Comparison of ENCODE assay signal across 8 cellular contexts in the genomic region with DNA sequence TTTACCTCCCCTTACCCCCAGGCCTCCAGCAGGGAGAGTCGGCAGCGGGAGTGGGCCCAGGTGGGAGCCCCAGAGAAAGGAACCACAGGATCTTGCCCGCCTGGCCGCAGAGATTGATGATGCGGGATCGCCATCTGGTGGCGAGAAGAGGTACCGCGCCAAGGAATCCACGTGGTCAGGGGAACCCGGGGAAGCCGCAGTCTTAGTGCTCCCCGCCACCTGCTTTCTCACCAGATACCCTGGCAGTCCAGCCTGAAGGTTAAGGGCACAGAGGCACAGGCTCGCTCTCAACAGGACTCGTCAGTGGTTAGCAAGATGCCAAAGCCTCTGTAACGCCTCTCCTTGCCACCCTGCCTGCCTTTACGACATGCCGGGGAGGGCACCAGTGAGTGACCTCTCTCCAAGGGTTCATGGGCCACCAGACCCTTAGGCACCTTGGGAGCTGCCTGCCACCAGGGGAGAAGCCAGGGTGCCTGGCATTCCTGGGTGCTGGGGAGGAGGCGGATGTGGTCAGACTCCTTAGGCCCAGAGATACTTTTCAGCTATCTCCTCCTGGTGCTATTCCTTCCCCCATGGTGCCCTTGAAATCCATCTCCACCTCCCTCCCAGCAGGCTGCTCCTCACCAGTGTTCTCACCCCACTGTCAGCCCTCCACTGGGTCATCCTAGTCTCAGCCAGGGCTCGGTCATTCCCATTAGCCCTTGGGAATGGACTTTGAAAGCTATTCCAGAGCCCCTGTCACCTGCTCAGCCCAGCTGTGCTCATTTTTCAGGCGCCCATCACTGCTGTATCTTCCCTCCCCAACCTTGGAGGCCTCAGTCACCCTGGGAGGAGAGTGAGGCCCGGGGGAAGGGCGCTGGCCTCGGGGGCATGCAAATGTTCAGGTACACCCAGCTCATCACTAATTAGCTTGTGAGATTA. TPM values are rescaled to one million over a fixed set of nuclear protein-coding genes. Genes with fewer than 3 reads are reported as not detected.
DNase-seq lines count a peak whose midpoint lies in the region; ATAC-seq and TF ChIP-seq lines count a peak whose summit lies in the region.

No MANE protein-coding gene starts in this region.

- intact Hi-C loops in CD8-positive, alpha-beta T cell (cut with DNase I, micrococcal nuclease): loop anchor here (1.0 to 5.0 kb wide), 4 partner anchors 40 to 204 kb away; no protein-coding TSS in a partner anchor

- in situ Hi-C loops in brain microvascular endothelial cell (cut with HindIII; ENCODE audit: low pct_ligation_motif_present, low sequenced_read_pairs): loop anchor here (5.0 kb wide), 1 partner anchor 44 kb away; no protein-coding TSS in a partner anchor

- no peak overlapping the region for H3K4me3 ChIP-seq in CD8-positive, alpha-beta T cell (ENCODE audit: low read depth, low read length)
- H3K4me3 ChIP-seq in WI38 (ENCODE audit: low read depth, low read length): no peak overlapping the region
- no peak overlapping the region for H3K4me3 ChIP-seq in brain microvascular endothelial cell (ENCODE audit: low read depth, low read length)

- POLR2A ChIA-PET in CD8-positive, alpha-beta T cell (lab: Charles Lee): interaction anchor here (1.0 to 1.5 kb wide), 4 partner anchors 9 to 231 kb away, joined by 3 to 5 read pairs (median 4); partner anchors contain the start of genes AANAT and MFSD11

- no peak overlapping the region for H3K4me3 Mint-ChIP-seq in CD8-positive, alpha-beta T cell

- no peak overlapping the region for H3K27ac ChIP-seq in CD8-positive, alpha-beta T cell (ENCODE audit: low read depth, low read length)
- no peak overlapping the region for H3K27ac ChIP-seq in brain microvascular endothelial cell

- H3K4me1 Mint-ChIP-seq in CD8-positive, alpha-beta T cell (ENCODE audit: low read depth): peaks cover 24% of the 10 kb centered on the region

- CTCF ChIA-PET in CD8-positive, alpha-beta T cell (lab: Charles Lee): interaction anchor here (0.6 to 16.5 kb wide), 37 partner anchors 8 to 515 kb away, joined by 3 to 265 read pairs (median 5); partner anchors contain the start of gene AANAT

- peak overlapping the region; percentile 22 for H3K27ac Mint-ChIP-seq in CD8-positive, alpha-beta T cell

- TF ChIP-seq CTCF in CD8-positive, alpha-beta T cell (IDR thresholded peaks at IDR 0.05): peak; percentile 93
- TF ChIP-seq CTCF in WI38 (IDR thresholded peaks at IDR 0.05; ENCODE audit: low read depth, low read length): peak; percentile 75
- peak; percentile 90 for TF ChIP-seq CTCF in brain microvascular endothelial cell (IDR thresholded peaks at IDR 0.05; ENCODE audit: low read depth, low read length, missing control alignments)

- H3K4me1 ChIP-seq in CD8-positive, alpha-beta T cell (ENCODE audit: insufficient read depth, low read length): peaks cover 19% of the 10 kb centered on the region

- H3K27me3 Mint-ChIP-seq in CD8-positive, alpha-beta T cell (ENCODE audit: low read depth): no peaks in the 10 kb centered on the region

- no peaks in the 10 kb centered on the region for H3K36me3 Mint-ChIP-seq in CD8-positive, alpha-beta T cell

- H3K36me3 ChIP-seq in CD8-positive, alpha-beta T cell (ENCODE audit: insufficient read depth, low read length): no peaks in the 10 kb centered on the region
- no peaks in the 10 kb centered on the region for H3K36me3 ChIP-seq in brain microvascular endothelial cell (replicated peaks)

- H3K9me3 ChIP-seq in CD8-positive, alpha-beta T cell (ENCODE audit: low read length): no peaks in the 10 kb centered on the region

- no peaks in the 10 kb centered on the region for H3K9me3 Mint-ChIP-seq in CD8-positive, alpha-beta T cell

- peak; percentile 80 to 96 (median 86) for DNase-seq in CD8-positive, alpha-beta T cell
- DNase-seq in GOT3 (lab: John Stamatoyannopoulos, UW) (peak; percentile 51), NCI-H2196 (lab: John Stamatoyannopoulos, UW; ENCODE audit: unreplicated experiment) (peak; percentile 89), brain microvascular endothelial cell (peak; percentile 49), iris pigment epithelial cell (ENCODE audit: low read depth) (peak; percentile 56)
- peak; percentile 72 to 84 (median 82) for DNase-seq in stimulated activated CD4-positive, alpha-beta T cell treated with anti-CD3 and anti-CD28 coated beads, Interleukin-1b, Interleukin-23, amount 100 ng/mL, for 24 hours (ENCODE audit: low read depth in 4 of 4, low spot score in 1 of 4)

- peak; percentile 84 for ATAC-seq in CD8-positive, alpha-beta T cell
- ATAC-seq in HG03108 (IDR thresholded peaks at IDR 0.05; ENCODE audit: unreplicated experiment): no peak

- no peaks in the 10 kb centered on the region for H3K27me3 ChIP-seq in CD8-positive, alpha-beta T cell (ENCODE audit: insufficient read depth, low read length)
- H3K27me3 ChIP-seq in brain microvascular endothelial cell (replicated peaks): no peaks in the 10 kb centered on the region

RNA-seq across cellular contexts. Expression of gene RHBDF2, which starts 5.4 kb away (rescaled TPM):
- 10 to 100 TPM; 45.4 to 46.2 TPM for total RNA-seq in CD8-positive, alpha-beta T cell

RNA-seq across cellular contexts. Expression of gene CYGB, which starts 30.8 kb away (rescaled TPM):
- total RNA-seq in CD8-positive, alpha-beta T cell: under 1 TPM; 0.47 to 0.57 TPM

RNA-seq across cellular contexts. Expression of gene PRCD, which starts 33.2 kb away (rescaled TPM):
- total RNA-seq in CD8-positive, alpha-beta T cell: not detected

RNA-seq across cellular contexts. Expression of gene AANAT, which starts 39.3 kb away (rescaled TPM):
- total RNA-seq in CD8-positive, alpha-beta T cell: not detected

RNA-seq across cellular contexts. Expression of gene UBE2O, which starts 53.7 kb away (rescaled TPM):
- 10 to 100 TPM; 29.8 to 32.7 TPM for total RNA-seq in CD8-positive, alpha-beta T cell
